Comparison of ENCODE assay signal across 21 cellular contexts in the genomic region with DNA sequence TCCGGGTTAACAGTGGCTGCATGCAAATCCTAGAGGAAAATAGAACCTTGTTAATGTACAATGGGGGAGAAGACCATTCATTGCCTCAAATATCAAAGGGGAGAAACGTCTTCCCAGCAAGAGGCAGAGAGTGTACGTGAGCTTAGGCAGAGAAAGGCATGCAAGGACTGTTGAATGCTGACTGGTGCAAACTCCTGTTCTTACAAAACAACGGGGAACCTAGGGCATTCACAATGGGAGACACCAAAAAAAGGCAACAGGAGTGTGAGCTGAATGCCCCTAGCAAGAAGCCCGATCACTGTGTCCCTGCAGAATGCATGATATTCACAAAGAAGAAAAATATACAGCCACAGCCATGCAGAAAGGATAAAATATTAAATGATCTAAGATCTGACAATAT.
"Had no signal": no experiment of that assay in that cellular context is flagged by ENCODE, and none has a peak within 500 bp of the region (broad histone marks: within the 10 kb centered on the region; RNA-seq: fewer than 3 reads in every experiment).

No MANE protein-coding gene starts in this region.

- H3K36me3 ChIP-seq: adrenal gland had no signal

- H3K4me1 ChIP-seq: parathyroid adenoma had no signal

- ATAC-seq: activated CD8-positive, alpha-beta memory T cell treated with anti-CD3 and anti-CD28 coated beads, Interleukin-2, amount 10 ng/mL, durations not matched to agents 7 days and 5 days; activated CD8-positive, alpha-beta T cell treated with anti-CD3 and anti-CD28 coated beads for 36 hours; activated naive CD4-positive, alpha-beta T cell treated with anti-CD3 and anti-CD28 coated beads, Interleukin-2, amount 50 U/mL, for 72 hours; heart right ventricle; left cardiac atrium; right cardiac atrium; stimulated activated naive CD8-positive, alpha-beta T cell treated with anti-CD3 and anti-CD28 coated beads, Interleukin-15, Interleukin-2, amounts not matched to agents 100 U/mL and 50 U/mL, for 24 hours had no signal

- FAIRE-seq: astrocyte, endometrium, islet of Langerhans had no signal

- DNase-seq: activated CD4-positive, alpha-beta T cell treated with anti-CD3 and anti-CD28 coated beads, Interleukin-2, amount 10 ng/mL, durations not matched to agents 7 days and 5 days; activated CD4-positive, CD25-positive, alpha-beta regulatory T cell treated with anti-CD3 and anti-CD28 coated beads, Interleukin-2, amount 50 U/mL, for 72 hours; activated CD8-positive, alpha-beta memory T cell treated with anti-CD3 and anti-CD28 coated beads, Interleukin-2, amount 10 ng/mL, durations not matched to agents 7 days and 5 days; activated CD8-positive, alpha-beta T cell treated with anti-CD3 and anti-CD28 coated beads for 36 hours; activated gamma-delta T cell treated with Interleukin-2 at 50 U/mL for 16 hours; adrenal gland; cortex of kidney; foreskin fibroblast; heart right ventricle; left cardiac atrium; nucleus accumbens; right cardiac atrium; stimulated activated CD4-positive, alpha-beta T cell treated with anti-CD3 and anti-CD28 coated beads, Interleukin-4, amount 100 ng/mL, for 24 hours; stimulated activated naive CD8-positive, alpha-beta T cell treated with anti-CD3 and anti-CD28 coated beads, Interleukin-15, Interleukin-2, amounts not matched to agents 100 U/mL and 50 U/mL, for 24 hours; tibial artery had no signal

- H3K9ac ChIP-seq: parathyroid adenoma had no signal

- H3K4me3 ChIP-seq: adrenal gland, heart right ventricle, tibial artery had no signal

- H3K9me3 ChIP-seq: adrenal gland, heart right ventricle, tibial artery had no signal

- H3K27me3 ChIP-seq: adrenal gland, heart right ventricle, tibial artery had no signal

- H3K27ac ChIP-seq: adrenal gland, heart right ventricle, parathyroid adenoma, tibial artery, VCaP had no signal
